ENCODE assay signal across 9 cellular contexts in genomic region chr22:20155330-20156041, GRCh38. TPM values are rescaled to one million over a fixed set of nuclear protein-coding genes. Genes with fewer than 3 reads are reported as not detected.
DNase-seq lines count a peak whose midpoint lies in the region; ATAC-seq lines count a peak whose summit lies in the region.
"Had no signal": no experiment of that assay in that cellular context is flagged by ENCODE, and none has a peak within 500 bp of the region (broad histone marks: within the 10 kb centered on the region; RNA-seq: fewer than 3 reads in every experiment).

No MANE protein-coding gene starts in this region.

- no peak overlapping the region for H3K4me3 ChIP-seq in Karpas-422 (ENCODE audit: low read length)

- no peak overlapping the region for H3K9ac ChIP-seq in Karpas-422 (ENCODE audit: low read length)

- H2AFZ ChIP-seq in Karpas-422 (ENCODE audit: low read length), result no peak overlapping the region

- H3K27me3 Mint-ChIP-seq in activated T-helper 1 cell treated with anti-CD3 and anti-CD28 coated beads, Interleukin-12 subunit alpha, Interleukin-12 subunit beta, Interleukin-2, Interleukin-4 antibody, amounts not matched to agents 30 ng/mL and 10 ng/mL and 1 ng/mL, durations not matched to agents 14 hours and 24 hours and 36 hours (ENCODE audit: insufficient read depth), result peaks cover 4% of the 10 kb centered on the region
- H3K27me3 Mint-ChIP-seq: natural killer cell treated with Interleukin-12 subunit alpha and Interleukin-12 subunit beta and Interleukin-15 and Interleukin-18, amount 100 ng/mL, for 72 hours had no signal

- no peaks in the 10 kb centered on the region for H3K27me3 ChIP-seq in Karpas-422 (ENCODE audit: low read length)

- DNase-seq in CD1c-positive myeloid dendritic cell (ENCODE audit: extremely low spot score), result peak; percentile 55
- DNase-seq in NCI-H1105 treated with DMSO at 0.1 percent for 48 hours (lab: John Stamatoyannopoulos, UW), result peak; percentile 90
- DNase-seq in activated T-helper 1 cell treated with anti-CD3 and anti-CD28 coated beads, Interleukin-12 subunit alpha, Interleukin-12 subunit beta, Interleukin-2, Interleukin-4 antibody, amounts not matched to agents 30 ng/mL and 10 ng/mL and 1 ng/mL, durations not matched to agents 14 hours and 24 hours and 36 hours (ENCODE audit: low spot score), result peak; percentile 16
- peak; percentile 70 for DNase-seq in iris pigment epithelial cell (ENCODE audit: low read depth)
- DNase-seq in RKO (ENCODE audit: low spot score), result no peak
- DNase-seq in Karpas-422, result no peak

- no peaks in the 10 kb centered on the region for H3K9me3 Mint-ChIP-seq in activated T-helper 1 cell treated with anti-CD3 and anti-CD28 coated beads, Interleukin-12 subunit alpha, Interleukin-12 subunit beta, Interleukin-2, Interleukin-4 antibody, amounts not matched to agents 30 ng/mL and 10 ng/mL and 1 ng/mL, durations not matched to agents 14 hours and 24 hours and 36 hours
- H3K9me3 Mint-ChIP-seq: natural killer cell treated with Interleukin-12 subunit alpha and Interleukin-12 subunit beta and Interleukin-15 and Interleukin-18, amount 100 ng/mL, for 72 hours had no signal

- no peaks in the 10 kb centered on the region for H4K20me1 ChIP-seq in Karpas-422 (ENCODE audit: insufficient read depth, low read depth, low read length)

- no peak overlapping the region for H3K27ac ChIP-seq in Karpas-422 (ENCODE audit: low read length)

- no peaks in the 10 kb centered on the region for H3K4me1 ChIP-seq in Karpas-422 (ENCODE audit: low read length)

- no peaks in the 10 kb centered on the region for H3K4me1 Mint-ChIP-seq in activated T-helper 1 cell treated with anti-CD3 and anti-CD28 coated beads, Interleukin-12 subunit alpha, Interleukin-12 subunit beta, Interleukin-2, Interleukin-4 antibody, amounts not matched to agents 30 ng/mL and 10 ng/mL and 1 ng/mL, durations not matched to agents 14 hours and 24 hours and 36 hours (ENCODE audit: low read depth)

- no peak overlapping the region for H3K4me2 ChIP-seq in Karpas-422 (ENCODE audit: low read depth, low read length, poor library complexity, severe bottlenecking)

- no peak overlapping the region for H3K4me3 Mint-ChIP-seq in activated T-helper 1 cell treated with anti-CD3 and anti-CD28 coated beads, Interleukin-12 subunit alpha, Interleukin-12 subunit beta, Interleukin-2, Interleukin-4 antibody, amounts not matched to agents 30 ng/mL and 10 ng/mL and 1 ng/mL, durations not matched to agents 14 hours and 24 hours and 36 hours
- H3K4me3 Mint-ChIP-seq: natural killer cell treated with Interleukin-12 subunit alpha and Interleukin-12 subunit beta and Interleukin-15 and Interleukin-18, amount 100 ng/mL, for 72 hours had no signal

- no peaks in the 10 kb centered on the region for H3K9me3 ChIP-seq in Karpas-422 (ENCODE audit: low read length)

- ATAC-seq in GM18502 (IDR thresholded peaks at IDR 0.05; ENCODE audit: poor library complexity, unreplicated experiment) (no peak), HG03159 (IDR thresholded peaks at IDR 0.05; ENCODE audit: unreplicated experiment) (no peak)

- H3K36me3 ChIP-seq in Karpas-422 (ENCODE audit: insufficient read depth, low read length), result no peaks in the 10 kb centered on the region

- no peak overlapping the region for H3K27ac Mint-ChIP-seq in activated T-helper 1 cell treated with anti-CD3 and anti-CD28 coated beads, Interleukin-12 subunit alpha, Interleukin-12 subunit beta, Interleukin-2, Interleukin-4 antibody, amounts not matched to agents 30 ng/mL and 10 ng/mL and 1 ng/mL, durations not matched to agents 14 hours and 24 hours and 36 hours
- H3K27ac Mint-ChIP-seq: natural killer cell treated with Interleukin-12 subunit alpha and Interleukin-12 subunit beta and Interleukin-15 and Interleukin-18, amount 100 ng/mL, for 72 hours had no signal

- H3K79me2 ChIP-seq in Karpas-422 (ENCODE audit: low read length), result no peaks in the 10 kb centered on the region

- intact Hi-C loops in activated T-helper 1 cell treated with anti-CD3 and anti-CD28 coated beads, Interleukin-12 subunit alpha, Interleukin-12 subunit beta, Interleukin-2, Interleukin-4 antibody, amounts not matched to agents 30 ng/mL and 10 ng/mL and 1 ng/mL, durations not matched to agents 14 hours and 24 hours and 36 hours (cut with micrococcal nuclease), result no loop called here

- no peaks in the 10 kb centered on the region for H3K9me2 ChIP-seq in Karpas-422 (replicated peaks; ENCODE audit: insufficient read depth, low read length)

- H3K36me3 Mint-ChIP-seq in activated T-helper 1 cell treated with anti-CD3 and anti-CD28 coated beads, Interleukin-12 subunit alpha, Interleukin-12 subunit beta, Interleukin-2, Interleukin-4 antibody, amounts not matched to agents 30 ng/mL and 10 ng/mL and 1 ng/mL, durations not matched to agents 14 hours and 24 hours and 36 hours (ENCODE audit: low read depth), result no peaks in the 10 kb centered on the region
- H3K36me3 Mint-ChIP-seq: natural killer cell treated with Interleukin-12 subunit alpha and Interleukin-12 subunit beta and Interleukin-15 and Interleukin-18, amount 100 ng/mL, for 72 hours had no signal

RNA-seq across cellular contexts. Expression of gene CCDC188, which starts 4.6 kb away (rescaled TPM):
- total RNA-seq in activated T-helper 1 cell treated with anti-CD3 and anti-CD28 coated beads, Interleukin-12 subunit alpha, Interleukin-12 subunit beta, Interleukin-2, Interleukin-4 antibody, amounts not matched to agents 30 ng/mL and 10 ng/mL and 1 ng/mL, durations not matched to agents 14 hours and 24 hours and 36 hours, result 0.26 TPM in 1 of 2 replicates, not detected in the other
- total RNA-seq in Karpas-422 (2014; rRNA removed; shearing (Covaris generic); ENCODE audit: low replicate concordance), result not detected in 2 replicates

RNA-seq across cellular contexts. Expression of gene ZDHHC8, which starts 23.9 kb away (rescaled TPM):
- 83.9 and 92.3 TPM in 2 replicates for total RNA-seq in activated T-helper 1 cell treated with anti-CD3 and anti-CD28 coated beads, Interleukin-12 subunit alpha, Interleukin-12 subunit beta, Interleukin-2, Interleukin-4 antibody, amounts not matched to agents 30 ng/mL and 10 ng/mL and 1 ng/mL, durations not matched to agents 14 hours and 24 hours and 36 hours
- total RNA-seq in Karpas-422 (2014; rRNA removed; shearing (Covaris generic); ENCODE audit: low replicate concordance), result 8.9 and 11.5 TPM in 2 replicates

RNA-seq across cellular contexts. Expression of gene TRMT2A, which starts 38.5 kb away (rescaled TPM):
- 142 and 161 TPM in 2 replicates for total RNA-seq in activated T-helper 1 cell treated with anti-CD3 and anti-CD28 coated beads, Interleukin-12 subunit alpha, Interleukin-12 subunit beta, Interleukin-2, Interleukin-4 antibody, amounts not matched to agents 30 ng/mL and 10 ng/mL and 1 ng/mL, durations not matched to agents 14 hours and 24 hours and 36 hours
- 54.8 and 130 TPM in 2 replicates for total RNA-seq in Karpas-422 (2014; rRNA removed; shearing (Covaris generic); ENCODE audit: low replicate concordance)

RNA-seq across cellular contexts. Expression of gene RANBP1, which starts 39.6 kb away (rescaled TPM):
- total RNA-seq in activated T-helper 1 cell treated with anti-CD3 and anti-CD28 coated beads, Interleukin-12 subunit alpha, Interleukin-12 subunit beta, Interleukin-2, Interleukin-4 antibody, amounts not matched to agents 30 ng/mL and 10 ng/mL and 1 ng/mL, durations not matched to agents 14 hours and 24 hours and 36 hours, result 509 and 524 TPM in 2 replicates
- 133 and 205 TPM in 2 replicates for total RNA-seq in Karpas-422 (2014; rRNA removed; shearing (Covaris generic); ENCODE audit: low replicate concordance)

Comparison
In these comparisons a context has a peak if more than half of its experiments do, and no peak if none do; other contexts are left out.
1. DNase-seq: peak in CD1c-positive myeloid dendritic cell (single experiment), NCI-H1105 treated with DMSO at 0.1 percent for 48 hours (single experiment), activated T-helper 1 cell treated with anti-CD3 and anti-CD28 coated beads, Interleukin-12 subunit alpha, Interleukin-12 subunit beta, Interleukin-2, Interleukin-4 antibody, amounts not matched to agents 30 ng/mL and 10 ng/mL and 1 ng/mL, durations not matched to agents 14 hours and 24 hours and 36 hours (single experiment) and iris pigment epithelial cell (single experiment); none in RKO (single experiment) and Karpas-422 (single experiment).